29 cellular contexts compared by ENCODE assay signal in the genomic region with DNA sequence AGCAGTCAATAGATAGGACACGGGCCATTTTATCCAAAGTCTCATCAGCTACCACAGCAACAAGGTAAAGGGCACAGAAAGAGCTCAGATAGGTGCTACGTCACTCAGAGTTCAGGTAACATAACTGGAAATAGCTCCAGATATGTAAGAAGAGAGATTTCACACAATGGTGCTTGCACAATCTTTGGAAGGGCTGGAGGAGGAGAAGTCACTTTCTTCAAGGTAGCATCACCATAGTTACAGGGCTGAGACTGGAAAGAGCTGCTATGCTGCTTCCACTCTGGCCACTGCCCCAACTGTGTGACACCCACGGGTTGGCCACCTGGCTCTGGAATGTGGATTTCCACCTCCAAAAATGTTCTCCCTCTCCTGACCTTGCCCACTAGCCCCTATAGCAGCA.
A peak's percentile ranks its signal among the peaks of the same experiment; 100 is the strongest.
DNase-seq lines count a peak whose midpoint lies in the region; ATAC-seq, FAIRE-seq and TF ChIP-seq lines count a peak whose summit lies in the region.
"Had no signal": no experiment of that assay in that cellular context is flagged by ENCODE, and none has a peak within 500 bp of the region (broad histone marks: within the 10 kb centered on the region; RNA-seq: fewer than 3 reads in every experiment).

No MANE protein-coding gene starts in this region.

- H3K4me3 ChIP-seq in A549 (no peak overlapping the region), endothelial cell of umbilical vein (replicated peaks in 1 of 3; ENCODE audit: insufficient read depth in 1 of 3, low read depth in 1 of 3, low read length in 3 of 3) (no peak overlapping the region), rectal smooth muscle tissue (ENCODE audit: low read length) (no peak overlapping the region), heart right ventricle (no peak overlapping the region)
- H3K4me3 ChIP-seq: dorsolateral prefrontal cortex, ovary, right atrium auricular region, tibial artery had no signal

- TF ChIP-seq CTCF in A549 (IDR thresholded peaks at IDR 0.05), result no peak
- no peak for TF ChIP-seq CTCF in endothelial cell of umbilical vein (IDR thresholded peaks at IDR 0.05; ENCODE audit: extremely low read depth in 1 of 2, insufficient read depth in 1 of 2, low read depth in 1 of 2, low read length in 2 of 2)
- no peak for TF ChIP-seq CTCF in nephron progenitor cell (IDR thresholded peaks at IDR 0.05)
- no peak for TF ChIP-seq CTCF in heart right ventricle (IDR thresholded peaks at IDR 0.05)

- FAIRE-seq in A549 (lab: Jason Lieb, UNC) (no peak), endothelial cell of umbilical vein (lab: Jason Lieb, UNC) (no peak)
- FAIRE-seq: HTR-8/SVneo had no signal

- no peaks in the 10 kb centered on the region for H3K27me3 ChIP-seq in endothelial cell of umbilical vein (ENCODE audit: control insufficient read depth in 2 of 2, insufficient read depth in 2 of 2, low read length in 2 of 2)
- no peaks in the 10 kb centered on the region for H3K27me3 ChIP-seq in rectal smooth muscle tissue (ENCODE audit: control insufficient read depth, insufficient read depth, low read length)
- H3K27me3 ChIP-seq in heart right ventricle, result no peaks in the 10 kb centered on the region
- H3K27me3 ChIP-seq: dorsolateral prefrontal cortex, foreskin keratinocyte, ovary, right atrium auricular region, tibial artery had no signal

- H3K27ac ChIP-seq in A549, result peak overlapping the region; percentile 87 to 99
- peak overlapping the region; percentile 97 for H3K27ac ChIP-seq in endothelial cell of umbilical vein (ENCODE audit: insufficient read depth, low read depth, low read length)
- peak overlapping the region; percentile 88 for H3K27ac ChIP-seq in rectal smooth muscle tissue (ENCODE audit: low read depth, low read length)
- no peak overlapping the region for H3K27ac ChIP-seq in heart right ventricle
- H3K27ac ChIP-seq: dorsolateral prefrontal cortex, foreskin keratinocyte, ovary, right atrium auricular region had no signal

- no TSS peak for BruUV-seq in endothelial cell of umbilical vein (replicated peaks; lab: Mats Ljungman, UMichigan)

- H3K36me3 ChIP-seq in endothelial cell of umbilical vein (ENCODE audit: control insufficient read depth in 2 of 2, extremely low read depth in 1 of 2, insufficient read depth in 2 of 2, low read length in 2 of 2), result no peaks in the 10 kb centered on the region
- no peaks in the 10 kb centered on the region for H3K36me3 ChIP-seq in rectal smooth muscle tissue (ENCODE audit: control insufficient read depth, insufficient read depth, low read length)
- H3K36me3 ChIP-seq in heart right ventricle, result no peaks in the 10 kb centered on the region
- H3K36me3 ChIP-seq: ovary, right atrium auricular region, tibial artery had no signal

- H3K9ac ChIP-seq in endothelial cell of umbilical vein (replicated peaks; ENCODE audit: extremely low read depth, insufficient read depth, low read length), result no peak overlapping the region
- no peak overlapping the region for H3K9ac ChIP-seq in rectal smooth muscle tissue (ENCODE audit: low read length)

- TF ChIP-seq EP300 in A549 (IDR thresholded peaks at IDR 0.05) (no peak), Ishikawa (IDR thresholded peaks at IDR 0.05; ENCODE audit: borderline replicate concordance) (no peak)

- H3K4me2 ChIP-seq in A549, result peak overlapping the region; percentile 19; the same call in 2 of the 3 replicates
- no peak overlapping the region for H3K4me2 ChIP-seq in endothelial cell of umbilical vein (ENCODE audit: insufficient read depth, low read length)

- H3K9me3 ChIP-seq in A549 (0 out of 3 replicates have a peak, but pooled peaks cover 4% of the 10 kb centered on the region), endothelial cell of umbilical vein (replicated peaks; ENCODE audit: control insufficient read depth, insufficient read depth, low read length) (no peaks in the 10 kb centered on the region), heart right ventricle (no peaks in the 10 kb centered on the region)
- H3K9me3 ChIP-seq: ovary, right atrium auricular region, tibial artery had no signal

- no peak overlapping the region for H3K27ac Mint-ChIP-seq in nephron progenitor cell
- H3K27ac Mint-ChIP-seq: activated naive CD8-positive, alpha-beta T cell treated with anti-CD3 and anti-CD28 coated beads for 36 hours; immature natural killer cell; natural killer cell; stimulated activated naive CD8-positive, alpha-beta T cell treated with anti-CD3 and anti-CD28 coated beads, Interleukin-15, Interleukin-2, amounts not matched to agents 100 ng/mL and 50 ng/mL, for 24 hours had no signal

- no peak overlapping the region for H2AFZ ChIP-seq in endothelial cell of umbilical vein (ENCODE audit: low read depth, low read length)

- no peak overlapping the region for H3K4me3 Mint-ChIP-seq in nephron progenitor cell
- H3K4me3 Mint-ChIP-seq: activated naive CD8-positive, alpha-beta T cell treated with anti-CD3 and anti-CD28 coated beads for 36 hours; immature natural killer cell; natural killer cell; stimulated activated naive CD8-positive, alpha-beta T cell treated with anti-CD3 and anti-CD28 coated beads, Interleukin-15, Interleukin-2, amounts not matched to agents 100 ng/mL and 50 ng/mL, for 24 hours had no signal

- CTCF ChIA-PET in A549 (lab: Yijun Ruan, JAX), result interaction anchor here (0.6 to 1.9 kb wide), 4 partner anchors 40 to 449 kb away, joined by 3 to 9 read pairs (median 4); a partner anchor contains a TSS
- CTCF ChIA-PET in endothelial cell of umbilical vein (lab: Charles Lee), result interaction anchor here (1.2 to 4.1 kb wide), 6 partner anchors 9 to 625 kb away, joined by 3 to 20 read pairs (median 4); a partner anchor contains a TSS

- no peaks in the 10 kb centered on the region for H4K20me1 ChIP-seq in endothelial cell of umbilical vein (replicated peaks; ENCODE audit: control insufficient read depth, extremely low read depth, insufficient read depth, low read length)

- H3K4me1 ChIP-seq in A549 (peaks cover 65% of the 10 kb centered on the region), endothelial cell of umbilical vein (ENCODE audit: control insufficient read depth, extremely low read depth, insufficient read depth, low read length) (peaks cover 59% of the 10 kb centered on the region), rectal smooth muscle tissue (ENCODE audit: control insufficient read depth, insufficient read depth, low read length) (peaks cover 33% of the 10 kb centered on the region), heart right ventricle (peaks cover 3 to 29% (median 17%) of the 10 kb centered on the region in 9 donors)

- TF ChIP-seq RAD21 in A549 (conservative IDR thresholded peaks at IDR 0.05 in 1 of 2, IDR thresholded peaks at IDR 0.05 in 1 of 2), result no peak
- TF ChIP-seq RAD21 in Ishikawa (IDR thresholded peaks at IDR 0.05; ENCODE audit: low read depth), result no peak

- DNase-seq in A549 (ENCODE audit: low read depth in 1 of 2, low spot score in 1 of 2), result peak in 1 of 2 experiments; percentile 32
- DNase-seq in endothelial cell of umbilical vein (ENCODE audit: low read depth, low spot score), result no peak
- no peak for DNase-seq in nephron progenitor cell
- DNase-seq in inferior parietal cortex (ENCODE audit: extremely low spot score), result no peak
- no peak for DNase-seq in COR-L47 (lab: John Stamatoyannopoulos, UW)
- DNase-seq in heart right ventricle, result no peak
- DNase-seq: activated CD4-positive, alpha-beta T cell treated with anti-CD3 and anti-CD28 coated beads, Interleukin-2, amount 50 U/mL, for 48 hours; activated CD8-positive, alpha-beta memory T cell treated with anti-CD3 and anti-CD28 coated beads, Interleukin-2, amount 50 U/mL, for 4 hours; activated naive CD8-positive, alpha-beta T cell treated with anti-CD3 and anti-CD28 coated beads for 36 hours; dorsolateral prefrontal cortex; H7; hippocampal formation; immature natural killer cell; natural killer cell; NCI-H1048; NCI-H1930; NCI-H2227 treated with DMSO at 0.1 percent for 48 hours; NCI-H82; ovary; stimulated activated CD4-positive, alpha-beta T cell treated with anti-CD3 and anti-CD28 coated beads, Interleukin-15, amount 100 ng/mL, for 24 hours; tibial artery had no signal

- no peaks in the 10 kb centered on the region for H3K9me1 ChIP-seq in endothelial cell of umbilical vein (replicated peaks; ENCODE audit: control insufficient read depth, extremely low read depth, insufficient read depth, low read length)

- no peaks in the 10 kb centered on the region for H3K27me3 Mint-ChIP-seq in nephron progenitor cell (ENCODE audit: low read depth, poor library complexity)

- intact Hi-C loops in endothelial cell of umbilical vein (cut with micrococcal nuclease) (no loop called here), heart right ventricle (cut with DNase I) (no loop called here)

- H3K4me1 Mint-ChIP-seq in nephron progenitor cell, result peaks cover 5% of the 10 kb centered on the region
- H3K4me1 Mint-ChIP-seq: immature natural killer cell, natural killer cell had no signal

- ATAC-seq in A549 (no peak), heart right ventricle (no peak)
- ATAC-seq: left lobe of liver, natural killer cell, Right ventricle myocardium inferior had no signal

- H3K79me2 ChIP-seq in endothelial cell of umbilical vein (ENCODE audit: control insufficient read depth, insufficient read depth, low read length), result no peaks in the 10 kb centered on the region

- no peaks in the 10 kb centered on the region for H3K9me3 Mint-ChIP-seq in nephron progenitor cell
- H3K9me3 Mint-ChIP-seq: activated naive CD8-positive, alpha-beta T cell treated with anti-CD3 and anti-CD28 coated beads for 36 hours; immature natural killer cell; natural killer cell; stimulated activated naive CD8-positive, alpha-beta T cell treated with anti-CD3 and anti-CD28 coated beads, Interleukin-15, Interleukin-2, amounts not matched to agents 100 ng/mL and 50 ng/mL, for 24 hours had no signal

- POLR2A ChIA-PET in A549 (lab: Yijun Ruan, JAX), result no interaction called here
- POLR2A ChIA-PET in endothelial cell of umbilical vein (lab: Charles Lee), result interaction anchor here (1.1 to 7.5 kb wide), 4 partner anchors 119 to 466 kb away, joined by 4 to 118 read pairs (median 7); a partner anchor contains a TSS

- WGBS in A549 (ENCODE audit: missing lambda C conversion rate), result 60% methylated on average over 3 of the region's 3 CpGs
- 76 to 92% methylated on average over 3 of the region's 3 CpGs for WGBS in heart right ventricle, 2 donors

- dilution Hi-C loops in endothelial cell of umbilical vein (cut with MboI; ENCODE audit: extremely low pct_ligation_motif_present, low sequenced_read_pairs), result loop anchor here (10.0 to 25.0 kb wide), 2 partner anchors 237 to 295 kb away; no protein-coding TSS in a partner anchor

- TF ChIP-seq POLR2A in A549 (IDR thresholded peaks at IDR 0.05; ENCODE audit: low read length) (no peak), endothelial cell of umbilical vein (IDR thresholded peaks at IDR 0.05; ENCODE audit: low read depth, low read length) (no peak)

- H3K36me3 Mint-ChIP-seq in nephron progenitor cell (ENCODE audit: low read depth), result no peaks in the 10 kb centered on the region
- H3K36me3 Mint-ChIP-seq: activated naive CD8-positive, alpha-beta T cell treated with anti-CD3 and anti-CD28 coated beads for 36 hours; immature natural killer cell; natural killer cell had no signal

TF ChIP-seq in A549, 52 proteins besides CTCF, POLR2A, EP300 and RAD21 (continues in another document):
- no peak for TF ChIP-seq RARB (CRISPR knock-in tag; IDR thresholded peaks at IDR 0.05)

TF ChIP-seq in endothelial cell of umbilical vein, 7 proteins besides CTCF, POLR2A, EP300 and RAD21 (continues in another document):
- TF ChIP-seq MYC (IDR thresholded peaks at IDR 0.05; ENCODE audit: low read depth, low read length), result no peak

Comparison
In these comparisons a context has a peak if more than half of its experiments do, and no peak if none do; other contexts are left out.
1. H3K27ac ChIP-seq: peak in A549 (2 of 2), endothelial cell of umbilical vein (single experiment) and rectal smooth muscle tissue (single experiment); none in heart right ventricle (0 of 10).